In the genomic region with DNA sequence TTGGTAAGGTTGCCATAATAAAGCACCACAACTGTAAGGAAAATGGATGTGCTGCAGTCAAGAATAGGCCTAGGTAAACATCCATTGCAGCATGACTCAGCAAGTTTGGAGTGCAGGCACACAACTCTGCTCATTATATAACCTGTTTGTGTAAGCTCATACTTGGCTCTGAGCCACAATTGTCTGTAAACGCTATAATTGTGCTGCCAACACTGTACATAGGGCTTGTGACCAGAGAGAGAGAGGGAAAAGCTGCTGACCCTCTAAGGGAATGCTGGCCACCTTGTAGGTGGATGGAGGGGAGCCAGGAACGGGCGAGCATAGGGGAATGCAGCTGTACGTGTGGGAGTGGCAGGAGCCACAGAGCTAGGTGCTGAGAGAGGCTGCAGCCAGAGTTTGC, we compare ENCODE assay signal across 16 cellular contexts.
DNase-seq lines count a peak whose midpoint lies in the region; ATAC-seq and TF ChIP-seq lines count a peak whose summit lies in the region.
"Had no signal": no experiment of that assay in that cellular context is flagged by ENCODE, and none has a peak within 500 bp of the region (broad histone marks: within the 10 kb centered on the region; RNA-seq: fewer than 3 reads in every experiment).

No MANE protein-coding gene starts in this region.

- no TSS peak for BruUV-seq in MCF 10A (replicated peaks; lab: Mats Ljungman, UMichigan)

- H3K36me3 ChIP-seq in breast epithelium: no peaks in the 10 kb centered on the region
- H3K36me3 ChIP-seq: SJSA1, tibial artery had no signal

- POLR2A ChIA-PET in MCF 10A (lab: Yijun Ruan, JAX): no interaction called here

- TF ChIP-seq CTCF in MCF 10A (IDR thresholded peaks at IDR 0.05; ENCODE audit: unreplicated experiment) (no peak), breast epithelium (IDR thresholded peaks at IDR 0.05) (no peak)

- no peaks in the 10 kb centered on the region for H3K4me1 Mint-ChIP-seq in MCF 10A (ENCODE audit: insufficient read depth, unreplicated experiment)

- H3K27ac ChIP-seq in breast epithelium: no peak overlapping the region
- H3K27ac ChIP-seq: SJSA1, tibial artery had no signal

- H3K4me1 ChIP-seq in breast epithelium: no peaks in the 10 kb centered on the region
- H3K4me1 ChIP-seq: SJSA1, tibial artery had no signal

- H3K9me3 ChIP-seq in breast epithelium: peaks cover 13 to 20% of the 10 kb centered on the region in 2 donors
- H3K9me3 ChIP-seq: mucosa of descending colon, SJSA1 had no signal

- no peak for TF ChIP-seq POLR2A in breast epithelium (IDR thresholded peaks at IDR 0.05)
- no peak for TF ChIP-seq POLR2A in erythroblast (IDR thresholded peaks at IDR 0.05; ENCODE audit: low read length)

- peaks cover 6% of the 10 kb centered on the region for H3K36me3 Mint-ChIP-seq in MCF 10A (ENCODE audit: insufficient read depth, unreplicated experiment)

- no peaks in the 10 kb centered on the region for H3K27me3 ChIP-seq in breast epithelium
- H3K27me3 ChIP-seq: SJSA1, tibial artery had no signal

- ATAC-seq in HG03039 (IDR thresholded peaks at IDR 0.05; ENCODE audit: unreplicated experiment) (no peak), HG02973 (IDR thresholded peaks at IDR 0.05; ENCODE audit: unreplicated experiment) (no peak)
- ATAC-seq: activated T-cell treated with anti-CD3 and anti-CD28 coated beads, Interleukin-2, amount 50 U/mL, for 4 hours; mucosa of descending colon had no signal

- peak; percentile 27 for DNase-seq in MCF 10A (ENCODE audit: unreplicated experiment)
- no peak for DNase-seq in breast epithelium (ENCODE audit: low spot score in 2 of 2)
- peak; percentile 57 for DNase-seq in NCI-H510A treated with DMSO at 0.1 percent for 48 hours (lab: John Stamatoyannopoulos, UW)
- peak; percentile 17 to 38 for DNase-seq in erythroblast (lab: John Stamatoyannopoulos, UW)
- no peak for DNase-seq in activated CD4-positive, alpha-beta T cell treated with anti-CD3 and anti-CD28 coated beads for 48 hours
- no peak for DNase-seq in HuH-7.5 (ENCODE audit: low spot score)
- DNase-seq: activated T-cell treated with anti-CD3 and anti-CD28 coated beads, Interleukin-2, amount 50 U/mL, for 4 hours; central memory CD4-positive, alpha-beta T cell; NCI-H1048; NK-92 treated with Interleukin-12 subunit alpha and Interleukin-12 subunit beta, amount 100 ng/mL, for 24 hours; stimulated activated CD4-positive, alpha-beta T cell treated with anti-CD3 and anti-CD28 coated beads, Interleukin-4, amount 100 ng/mL, for 4 hours; tibial artery had no signal

- intact Hi-C loops in MCF 10A (cut with micrococcal nuclease) (no loop called here), breast epithelium (cut with DNase I; ENCODE audit: low total_unique reads) (no loop called here)

- no peak overlapping the region for H3K4me3 Mint-ChIP-seq in MCF 10A (ENCODE audit: unreplicated experiment)
- H3K4me3 Mint-ChIP-seq: activated T-cell treated with anti-CD3 and anti-CD28 coated beads, Interleukin-2, amount 50 U/mL, for 4 hours had no signal

- no peaks in the 10 kb centered on the region for H3K27me3 Mint-ChIP-seq in MCF 10A (ENCODE audit: insufficient read depth, unreplicated experiment)

- CTCF ChIA-PET in MCF 10A (lab: Yijun Ruan, JAX): interaction anchor here (0.6 to 0.7 kb wide), 2 partner anchors 641 to 1106 kb away, joined by 3 read pairs; no protein-coding TSS in a partner anchor

- H3K4me3 ChIP-seq in breast epithelium: no peak overlapping the region
- H3K4me3 ChIP-seq: mucosa of descending colon, SJSA1, tibial artery had no signal

- H3K27ac Mint-ChIP-seq in MCF 10A (ENCODE audit: low read depth, unreplicated experiment): no peak overlapping the region

- H3K9me3 Mint-ChIP-seq in MCF 10A (ENCODE audit: unreplicated experiment): peaks cover 8% of the 10 kb centered on the region

Comparison
In these comparisons a context has a peak if more than half of its experiments do, and no peak if none do; other contexts are left out.
1. DNase-seq: peak in MCF 10A (single experiment), NCI-H510A treated with DMSO at 0.1 percent for 48 hours (single experiment) and erythroblast (2 of 2); none in breast epithelium (0 of 2), activated CD4-positive, alpha-beta T cell treated with anti-CD3 and anti-CD28 coated beads for 48 hours (single experiment) and HuH-7.5 (single experiment).